8 cellular contexts compared by ENCODE assay signal in genomic region chr5:89313804-89314588, GRCh38.
DNase-seq lines count a peak whose midpoint lies in the region; ATAC-seq and TF ChIP-seq lines count a peak whose summit lies in the region.

No MANE protein-coding gene starts in this region.

- no peaks in the 10 kb centered on the region for H3K27me3 ChIP-seq in lower lobe of right lung (ENCODE audit: low read depth)

- POLR2A ChIA-PET in GM10248 (lab: Yijun Ruan, JAX) = interaction anchor here (0.6 to 2.0 kb wide), 7 partner anchors 11 to 431 kb away, joined by 3 to 7 read pairs (median 4); partner anchors contain the start of gene MEF2C

- no peak overlapping the region for H3K27ac Mint-ChIP-seq in activated naive CD4-positive, alpha-beta T cell treated with anti-CD3 and anti-CD28 coated beads, Interleukin-2, amount 10 ng/mL, durations not matched to agents 7 days and 5 days

- ATAC-seq in GM21360 (IDR thresholded peaks at IDR 0.05; ENCODE audit: unreplicated experiment) (peak; percentile 97), HG03558 (IDR thresholded peaks at IDR 0.05; ENCODE audit: extremely low read depth, unreplicated experiment) (peak; percentile 95), lower lobe of right lung (peak; percentile 55 to 66)

- intact Hi-C loops in lower lobe of right lung (cut with DNase I) = no loop called here

- H3K36me3 ChIP-seq in lower lobe of right lung = no peaks in the 10 kb centered on the region

- no peaks in the 10 kb centered on the region for H3K36me3 Mint-ChIP-seq in activated naive CD4-positive, alpha-beta T cell treated with anti-CD3 and anti-CD28 coated beads, Interleukin-2, amount 10 ng/mL, durations not matched to agents 7 days and 5 days

- no peak overlapping the region for H3K4me3 ChIP-seq in lower lobe of right lung

- peak; percentile 64 for DNase-seq in GM10248 (ENCODE audit: extremely low spot score)
- DNase-seq in UCSD-AML1 (lab: John Stamatoyannopoulos, UW; ENCODE audit: unreplicated experiment) = peak; percentile 6
- DNase-seq in lower lobe of right lung = no peak
- no peak for DNase-seq in effector CD4-positive, alpha-beta T cell
- no peak for DNase-seq in hippocampal formation (lab: John Stamatoyannopoulos, UW)
- DNase-seq in activated naive CD4-positive, alpha-beta T cell treated with anti-CD3 and anti-CD28 coated beads, Interleukin-2, amount 10 ng/mL, durations not matched to agents 7 days and 5 days = no peak

- H3K27ac ChIP-seq in lower lobe of right lung = no peak overlapping the region

- CTCF ChIA-PET in GM10248 (lab: Yijun Ruan, JAX) = interaction anchor here (0.6 to 3.3 kb wide), 19 partner anchors 9 to 951 kb away, joined by 3 to 25 read pairs (median 3); no protein-coding TSS in a partner anchor
- CTCF ChIA-PET in activated naive CD4-positive, alpha-beta T cell treated with anti-CD3 and anti-CD28 coated beads, Interleukin-2, amount 10 ng/mL, durations not matched to agents 7 days and 5 days (lab: Charles Lee) = no interaction called here

- H3K9me3 Mint-ChIP-seq in activated naive CD4-positive, alpha-beta T cell treated with anti-CD3 and anti-CD28 coated beads, Interleukin-2, amount 10 ng/mL, durations not matched to agents 7 days and 5 days = no peaks in the 10 kb centered on the region

- no peaks in the 10 kb centered on the region for H3K4me1 Mint-ChIP-seq in activated naive CD4-positive, alpha-beta T cell treated with anti-CD3 and anti-CD28 coated beads, Interleukin-2, amount 10 ng/mL, durations not matched to agents 7 days and 5 days

- H3K4me1 ChIP-seq in lower lobe of right lung = no peaks in the 10 kb centered on the region

- H3K4me3 Mint-ChIP-seq in activated naive CD4-positive, alpha-beta T cell treated with anti-CD3 and anti-CD28 coated beads, Interleukin-2, amount 10 ng/mL, durations not matched to agents 7 days and 5 days = no peak overlapping the region

- H3K27me3 Mint-ChIP-seq in activated naive CD4-positive, alpha-beta T cell treated with anti-CD3 and anti-CD28 coated beads, Interleukin-2, amount 10 ng/mL, durations not matched to agents 7 days and 5 days = no peaks in the 10 kb centered on the region

- no peak for TF ChIP-seq CTCF in GM10248 (IDR thresholded peaks at IDR 0.05; ENCODE audit: control extremely low read depth, extremely low read depth, low read depth, missing control alignments)
- no peak for TF ChIP-seq CTCF in lower lobe of right lung (IDR thresholded peaks at IDR 0.05)

- no peaks in the 10 kb centered on the region for H3K9me3 ChIP-seq in lower lobe of right lung

Comparison
In these comparisons a context has a peak if more than half of its experiments do, and no peak if none do; other contexts are left out.
1. DNase-seq: peak in GM10248 (single experiment) and UCSD-AML1 (single experiment); none in lower lobe of right lung (single experiment), effector CD4-positive, alpha-beta T cell (single experiment), hippocampal formation (0 of 2) and activated naive CD4-positive, alpha-beta T cell treated with anti-CD3 and anti-CD28 coated beads, Interleukin-2, amount 10 ng/mL, durations not matched to agents 7 days and 5 days (single experiment).
2. Peak in every context shown above with its lines, with median percentiles within 50 percentile points of each other: ATAC-seq.